ENCODE assay signal across 29 cellular contexts in genomic region chr5:120499876-120500275, GRCh38. TPM values are rescaled to one million over a fixed set of nuclear protein-coding genes. Genes with fewer than 3 reads are reported as not detected.
DNase-seq lines count a peak whose midpoint lies in the region; ATAC-seq, FAIRE-seq and TF ChIP-seq lines count a peak whose summit lies in the region.
"Had no signal": no experiment of that assay in that cellular context is flagged by ENCODE, and none has a peak within 500 bp of the region (broad histone marks: within the 10 kb centered on the region; RNA-seq: fewer than 3 reads in every experiment).

No MANE protein-coding gene starts in this region.

- peak overlapping the region; percentile 49 for H2AFZ ChIP-seq in K562 (ENCODE audit: low read depth, low read length)
- H2AFZ ChIP-seq in hepatocyte: no peak overlapping the region
- H2AFZ ChIP-seq in smooth muscle cell (ENCODE audit: low read depth): peak overlapping the region; percentile 24

- no peaks in the 10 kb centered on the region for H4K20me1 ChIP-seq in K562 (replicated peaks; ENCODE audit: control insufficient read depth, insufficient read depth, low read length)
- H4K20me1 ChIP-seq in hepatocyte (ENCODE audit: insufficient read depth, poor library complexity, severe bottlenecking): no peaks in the 10 kb centered on the region
- no peaks in the 10 kb centered on the region for H4K20me1 ChIP-seq in smooth muscle cell (ENCODE audit: low read depth)
- H4K20me1 ChIP-seq: BLaER1 treated with 17β-estradiol and CSF1 and Interleukin-3, amounts not matched to agents 10 nM and 100 nM had no signal

- CTCF ChIA-PET in K562 (lab: Yijun Ruan, JAX; ENCODE audit: low intra/inter-chr PET ratio): no interaction called here

- POLR2A ChIA-PET in K562 (lab: Yijun Ruan, JAX): interaction anchor here (0.6 kb wide), 1 partner anchor 503 kb away, joined by 4 read pairs; no protein-coding TSS in a partner anchor

- no TSS peak for BruUV-seq in K562 (replicated peaks; lab: Mats Ljungman, UMichigan)

- H3K27me3 ChIP-seq in K562 (ENCODE audit: control insufficient read depth in 2 of 2, insufficient read depth in 2 of 2, low read length in 2 of 2): no peaks in the 10 kb centered on the region
- H3K27me3 ChIP-seq in hepatocyte: no peaks in the 10 kb centered on the region
- H3K27me3 ChIP-seq in smooth muscle cell (ENCODE audit: low read depth): no peaks in the 10 kb centered on the region
- H3K27me3 ChIP-seq: BLaER1 treated with 17β-estradiol and CSF1 and Interleukin-3, amounts not matched to agents 10 nM and 100 nM had no signal

- TF ChIP-seq EP300 in K562 (IDR thresholded peaks at IDR 0.05; ENCODE audit: low read length): no peak

- H3K27ac ChIP-seq in K562 (ENCODE audit: extremely low read depth, low read depth, low read length) (peak overlapping the region; percentile 39), hepatocyte (no peak overlapping the region), smooth muscle cell (ENCODE audit: low read depth) (peak overlapping the region; percentile 20)
- H3K27ac ChIP-seq: BLaER1 treated with 17β-estradiol and CSF1 and Interleukin-3, amounts not matched to agents 10 nM and 100 nM; C4-2B had no signal

- peak; percentile 25 for DNase-seq in M059J (ENCODE audit: low read depth)
- DNase-seq in K562 (ENCODE audit: extremely low read depth in 1 of 4, low spot score in 3 of 4): no peak
- DNase-seq in hepatocyte (ENCODE audit: low spot score): no peak
- no peak for DNase-seq in smooth muscle cell (lab: John Stamatoyannopoulos, UW; ENCODE audit: unreplicated experiment)
- no peak for DNase-seq in cerebellar cortex (ENCODE audit: low spot score)
- no peak for DNase-seq in activated CD4-positive, alpha-beta T cell treated with anti-CD3 and anti-CD28 coated beads for 1 hour
- DNase-seq in GM13977 (ENCODE audit: low spot score): no peak
- DNase-seq: 8988T; ACHN; AML-193; CD4-positive, alpha-beta T cell; CD8-positive, alpha-beta T cell; COR-L47; DMS 273 treated with DMSO at 0.1 percent for 48 hours; DMS153; DMS53; DMS79; DND-41; EL; GDM1 had no signal

- no peaks in the 10 kb centered on the region; a peak in 1 of 5 replicates for H3K4me1 ChIP-seq in K562 (replicated peaks in 1 of 2; ENCODE audit: control insufficient read depth in 2 of 2, insufficient read depth in 2 of 2, low read length in 2 of 2)
- no peaks in the 10 kb centered on the region for H3K4me1 ChIP-seq in hepatocyte (ENCODE audit: insufficient read depth)
- no peaks in the 10 kb centered on the region for H3K4me1 ChIP-seq in smooth muscle cell (ENCODE audit: low read depth)
- H3K4me1 ChIP-seq: BLaER1 treated with 17β-estradiol and CSF1 and Interleukin-3, amounts not matched to agents 10 nM and 100 nM had no signal

- FAIRE-seq in K562 (lab: Jason Lieb, UNC): no peak
- FAIRE-seq: GM12878, GM12892, GM19239 had no signal

- H3F3A ChIP-seq in smooth muscle cell (ENCODE audit: low read depth): no peaks in the 10 kb centered on the region

- TF ChIP-seq POLR2A in K562 (conservative IDR thresholded peaks at IDR 0.05): no peak

- H3K9me1 ChIP-seq in K562 (ENCODE audit: control insufficient read depth, insufficient read depth, low read length): no peaks in the 10 kb centered on the region

- peak overlapping the region in 1 of 2 experiments; percentile 20; a peak in 2 of 4 replicates for H3K9ac ChIP-seq in K562 (ENCODE audit: insufficient read depth in 1 of 2, low read depth in 2 of 2, low read length in 2 of 2)
- no peak overlapping the region for H3K9ac ChIP-seq in smooth muscle cell (ENCODE audit: low read depth)
- H3K9ac ChIP-seq: BLaER1 treated with 17β-estradiol and CSF1 and Interleukin-3, amounts not matched to agents 10 nM and 100 nM had no signal

- H3K79me2 ChIP-seq in K562 (ENCODE audit: control insufficient read depth, insufficient read depth, low read length) (no peaks in the 10 kb centered on the region; the same call in 1 of the 3 replicates), hepatocyte (no peaks in the 10 kb centered on the region), smooth muscle cell (ENCODE audit: low read depth) (peaks cover 42% of the 10 kb centered on the region)

- peak; percentile 73 for ATAC-seq in K562
- no peak for ATAC-seq in HG03175 (IDR thresholded peaks at IDR 0.05; ENCODE audit: unreplicated experiment)
- ATAC-seq: CD8-positive, alpha-beta T cell; GM12878 had no signal

- intact Hi-C loops in K562 (cut with micrococcal nuclease): no loop called here

- H3K4me2 ChIP-seq in K562 (ENCODE audit: insufficient read depth, low read length) (0 out of 2 replicates have a peak overlapping the region, but pooled peaks have one; percentile 6), hepatocyte (peak overlapping the region; percentile 6), smooth muscle cell (peak overlapping the region; percentile 66)
- H3K4me2 ChIP-seq: BLaER1 treated with 17β-estradiol and CSF1 and Interleukin-3, amounts not matched to agents 10 nM and 100 nM had no signal

- H3K9me2 ChIP-seq in hepatocyte (replicated peaks; ENCODE audit: insufficient read depth): no peaks in the 10 kb centered on the region

- 17% methylated on average over 1 of the region's 1 CpG for WGBS in K562 (ENCODE audit: insufficient coverage, low coverage, missing lambda C conversion rate)
- 69% methylated on average over 1 of the region's 1 CpG for WGBS in hepatocyte (ENCODE audit: low lambda C conversion rate, missing lambda C conversion rate)
- WGBS in smooth muscle cell (ENCODE audit: low lambda C conversion rate): 55% methylated on average over 1 of the region's 1 CpG

- no peaks in the 10 kb centered on the region for H3K36me3 ChIP-seq in K562 (ENCODE audit: control insufficient read depth, insufficient read depth, low read length)
- no peaks in the 10 kb centered on the region for H3K36me3 ChIP-seq in hepatocyte (replicated peaks; ENCODE audit: insufficient read depth, low read depth)
- no peaks in the 10 kb centered on the region for H3K36me3 ChIP-seq in smooth muscle cell (ENCODE audit: low read depth)
- H3K36me3 ChIP-seq: BLaER1 treated with 17β-estradiol and CSF1 and Interleukin-3, amounts not matched to agents 10 nM and 100 nM had no signal

- H3K9me3 ChIP-seq in K562 (replicated peaks; ENCODE audit: control insufficient read depth, insufficient read depth, low read depth, low read length): peaks cover 1% of the 10 kb centered on the region; the same call in 1 of the 2 replicates
- no peaks in the 10 kb centered on the region for H3K9me3 ChIP-seq in hepatocyte (ENCODE audit: low read depth)
- no peaks in the 10 kb centered on the region for H3K9me3 ChIP-seq in smooth muscle cell (replicated peaks; ENCODE audit: low read depth)
- H3K9me3 ChIP-seq: BLaER1 treated with 17β-estradiol and CSF1 and Interleukin-3, amounts not matched to agents 10 nM and 100 nM had no signal

- TF ChIP-seq CTCF in K562 (IDR thresholded peaks at IDR 0.05 in 2 of 3, conservative IDR thresholded peaks at IDR 0.05 in 1 of 3; ENCODE audit: insufficient read depth in 2 of 3, low read depth in 1 of 3, low read length in 3 of 3) (no peak), hepatocyte (IDR thresholded peaks at IDR 0.05; ENCODE audit: poor library complexity) (no peak), smooth muscle cell (IDR thresholded peaks at IDR 0.05; ENCODE audit: borderline replicate concordance, insufficient read depth, poor library complexity, severe bottlenecking) (no peak), GM13977 (IDR thresholded peaks at IDR 0.05; ENCODE audit: extremely low read depth, insufficient read depth, missing control alignments) (no peak)

- TF ChIP-seq RAD21 in K562 (CRISPR knock-in tag; conservative IDR thresholded peaks at IDR 0.05 in 1 of 2, IDR thresholded peaks at IDR 0.05 in 1 of 2): no peak

- in situ Hi-C loops in K562 (cut with MboI): no loop called here
- in situ Hi-C loops in GM13977 (cut with MboI; ENCODE audit: low pct_unique_long_range_greater_than_20kb, low sequenced_read_pairs, unreplicated experiment): no loop called here

- H3K4me3 ChIP-seq in K562: no peak overlapping the region
- H3K4me3 ChIP-seq in hepatocyte: no peak overlapping the region
- no peak overlapping the region for H3K4me3 ChIP-seq in smooth muscle cell
- H3K4me3 ChIP-seq: BLaER1 treated with 17β-estradiol and CSF1 and Interleukin-3, amounts not matched to agents 10 nM and 100 nM; GM12878 had no signal

TF ChIP-seq in K562, 482 proteins besides CTCF, POLR2A, EP300 and RAD21 (continues in another document):
- TF ChIP-seq MCM2 (IDR thresholded peaks at IDR 0.05; ENCODE audit: low read depth): no peak
- TF ChIP-seq ZNF316 (IDR thresholded peaks at IDR 0.05): 0 out of 2 replicates have a peak, but pooled peaks have one; percentile 14
- TF ChIP-seq, protein P1, sequence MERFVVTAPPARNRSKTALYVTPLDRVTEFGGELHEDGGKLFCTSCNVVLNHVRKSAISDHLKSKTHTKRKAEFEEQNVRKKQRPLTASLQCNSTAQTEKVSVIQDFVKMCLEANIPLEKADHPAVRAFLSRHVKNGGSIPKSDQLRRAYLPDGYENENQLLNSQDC (CRISPR knock-in tag; IDR thresholded peaks at IDR 0.05): no peak

RNA-seq across cellular contexts. Expression of gene PRR16, which starts 35.8 kb away (rescaled TPM):
- 16.5 and 20.8 TPM in 2 replicates for total RNA-seq in M059J (2014; rRNA removed; shearing (Covaris generic))
- 1.2 and 4.0 TPM in 2 replicates for total RNA-seq in K562 (2011; cell fraction: chromatin; rRNA removed; ENCODE audit: low replicate concordance)
- 1.2 and 2.8 TPM in 2 replicates for total RNA-seq in K562 (2011; cell fraction: nucleolus; rRNA removed)
- total RNA-seq in K562 (2011; cell fraction: nucleoplasm; rRNA removed): 1.5 and 2.6 TPM in 2 replicates
- 3.3 TPM in 2 replicates for total RNA-seq in K562 (2014; rRNA removed)
- 3.5 and 4.1 TPM in 2 replicates for total RNA-seq in K562 (2014; rRNA removed; fragmentation: Illumina TruSeq; extraction: Trizol)
- 3.3 TPM in 2 replicates for total RNA-seq in K562 (2015; rRNA removed; fragmentation: Illumina TruSeq; extraction: Trizol)
- total RNA-seq in K562 (2021): 4.9 and 7.6 TPM in 2 replicates
- 0.16 and 0.61 TPM in 2 replicates for polyA plus RNA-seq in K562 (2011; rRNA removed)
- 0.66 TPM in 1 of 2 replicates, not detected in the other for polyA plus RNA-seq in K562 (2011; cell fraction: cytosol; rRNA removed)
- polyA plus RNA-seq in K562 (2011; cell fraction: nucleus; rRNA removed): 0.74 TPM in 1 of 2 replicates, not detected in the other
- polyA plus RNA-seq in K562 (2012): 5.6 and 12.1 TPM in 2 replicates
- 10.1 and 10.4 TPM in 2 replicates for polyA plus RNA-seq in K562 (2014; fragmentation: Illumina TruSeq; extraction: Trizol)
- polyA plus RNA-seq in K562 (2014; fragmentation: Nextera tagmentation; extraction: Ambion mirVana): 1 to 10 TPM; 1.8 to 3.1 TPM
- 5.8 and 7.2 TPM in 2 replicates for polyA plus RNA-seq in K562 (2014; rRNA removed)
- 1.3 TPM in 1 of 2 replicates, not detected in the other for polyA minus RNA-seq in K562 (2011; rRNA and poly(A)+ RNA removed)
- polyA minus RNA-seq in K562 (2011; cell fraction: cytosol; rRNA and poly(A)+ RNA removed): not detected in 2 replicates
- polyA minus RNA-seq in K562 (2011; cell fraction: nucleus; rRNA and poly(A)+ RNA removed): 1.1 TPM in 1 of 2 replicates, not detected in the other
- 16.1 and 17.3 TPM in 2 replicates for total RNA-seq in hepatocyte
- 15.3 and 19.1 TPM in 2 replicates for polyA plus RNA-seq in hepatocyte
- total RNA-seq in smooth muscle cell: 6.7 and 8.3 TPM in 2 replicates
- 13.2 and 19.4 TPM in 2 replicates for polyA plus RNA-seq in smooth muscle cell
- total RNA-seq: A673; B cell; CD4-positive, alpha-beta T cell; CD8-positive, alpha-beta T cell; G401; GM12878 had no signal
- polyA plus RNA-seq: GM12878 had no signal

Comparison
In these comparisons a context has a peak if more than half of its experiments do, and no peak if none do; other contexts are left out.
1. H3K4me2 ChIP-seq: peak in every context shown above with its lines; median percentile 66 in smooth muscle cell; 6 in K562; 6 in hepatocyte.